Comparison of ENCODE assay signal across 10 cellular contexts in genomic region chr4:40289366-40290188, GRCh38. TPM values are rescaled to one million over a fixed set of nuclear protein-coding genes. Genes with fewer than 3 reads are reported as not detected.
A peak's percentile ranks its signal among the peaks of the same experiment; 100 is the strongest.
DNase-seq lines count a peak whose midpoint lies in the region; ATAC-seq, FAIRE-seq and TF ChIP-seq lines count a peak whose summit lies in the region.
"Had no signal": no experiment of that assay in that cellular context is flagged by ENCODE, and none has a peak within 500 bp of the region (broad histone marks: within the 10 kb centered on the region; RNA-seq: fewer than 3 reads in every experiment).

No MANE protein-coding gene starts in this region.

- TF ChIP-seq POLR2A in H54 (IDR thresholded peaks at IDR 0.05; ENCODE audit: low read depth, low read length) = no peak

- peak; percentile 45 for DNase-seq in COLO668 (lab: John Stamatoyannopoulos, UW; ENCODE audit: unreplicated experiment)
- no peak for DNase-seq in GM23338 (ENCODE audit: low spot score)
- peak; percentile 34 for DNase-seq in RCC 7860 (ENCODE audit: low spot score)
- DNase-seq in fibroblast of the aortic adventitia (ENCODE audit: low read depth) = peak; percentile 15
- no peak for DNase-seq in ascending aorta (ENCODE audit: low spot score in 2 of 2)
- no peak for DNase-seq in right atrium auricular region (ENCODE audit: low spot score)
- no peak for DNase-seq in H7
- no peak for DNase-seq in H54 (ENCODE audit: insufficient read length, low spot score)

- peak overlapping the region; percentile 90; the same call in 1 of the 2 replicates for H2AFZ ChIP-seq in GM23338

- no peaks in the 10 kb centered on the region for H3K79me2 ChIP-seq in GM23338 (replicated peaks; ENCODE audit: insufficient read depth)

- peaks cover 20% of the 10 kb centered on the region; the same call in 1 of the 2 replicates for H3K9me2 ChIP-seq in GM23338 (ENCODE audit: insufficient read depth)

- 0 out of 2 replicates have a peak overlapping the region, but pooled peaks have one; percentile 3 for H3K27ac Mint-ChIP-seq in GM23338

- TF ChIP-seq CTCF in GM23338 (conservative IDR thresholded peaks at IDR 0.05; ENCODE audit: low read depth in 2 of 2) (no peak), fibroblast of the aortic adventitia (IDR thresholded peaks at IDR 0.05; ENCODE audit: insufficient read depth, low read length) (no peak), ascending aorta (IDR thresholded peaks at IDR 0.05) (no peak), right atrium auricular region (IDR thresholded peaks at IDR 0.05) (no peak)

- H3K4me1 ChIP-seq in GM23338 (ENCODE audit: insufficient read depth) (no peaks in the 10 kb centered on the region; the same call in 1 of the 2 replicates), ascending aorta (no peaks in the 10 kb centered on the region), right atrium auricular region (no peaks in the 10 kb centered on the region)

- no peak for FAIRE-seq in RCC 7860 (lab: Jason Lieb, UNC)
- FAIRE-seq in H54 (lab: Jason Lieb, UNC) = no peak

- intact Hi-C loops in ascending aorta (cut with DNase I) = no loop called here

- no peaks in the 10 kb centered on the region for H3F3A ChIP-seq in GM23338 (replicated peaks; ENCODE audit: low read depth)

- H3K9me3 ChIP-seq in ascending aorta (no peaks in the 10 kb centered on the region), right atrium auricular region (no peaks in the 10 kb centered on the region)

- peaks cover 10% of the 10 kb centered on the region for H3K27me3 Mint-ChIP-seq in GM23338 (ENCODE audit: insufficient read depth, low read depth, poor library complexity)

- H3K27me3 ChIP-seq in GM23338 (ENCODE audit: insufficient read depth) (no peaks in the 10 kb centered on the region), ascending aorta (no peaks in the 10 kb centered on the region), right atrium auricular region (no peaks in the 10 kb centered on the region), H7 (ENCODE audit: control insufficient read depth, insufficient read depth, low read length) (no peaks in the 10 kb centered on the region)

- peaks cover 15% of the 10 kb centered on the region for H3K4me1 Mint-ChIP-seq in GM23338

- H3K4me3 ChIP-seq in GM23338 = no peak overlapping the region
- no peak overlapping the region for H3K4me3 ChIP-seq in fibroblast of the aortic adventitia (ENCODE audit: low read depth, low read length)
- H3K4me3 ChIP-seq in ascending aorta = no peak overlapping the region
- no peak overlapping the region for H3K4me3 ChIP-seq in right atrium auricular region
- H3K4me3 ChIP-seq in H7 (ENCODE audit: insufficient read depth, low read depth, low read length) = no peak overlapping the region

- H3K4me3 Mint-ChIP-seq in GM23338 = no peak overlapping the region

- H3K36me3 ChIP-seq in GM23338 (ENCODE audit: insufficient read depth) (no peaks in the 10 kb centered on the region), ascending aorta (no peaks in the 10 kb centered on the region), right atrium auricular region (no peaks in the 10 kb centered on the region), H7 (replicated peaks; ENCODE audit: control insufficient read depth, insufficient read depth, low read length) (no peaks in the 10 kb centered on the region)

- H3K27ac ChIP-seq in GM23338 (ENCODE audit: low read depth) = no peak overlapping the region
- H3K27ac ChIP-seq in ascending aorta = no peak overlapping the region
- no peak overlapping the region for H3K27ac ChIP-seq in right atrium auricular region

- peaks cover 4% of the 10 kb centered on the region for H3K36me3 Mint-ChIP-seq in GM23338 (ENCODE audit: low read depth)

- ATAC-seq in GM23338 = no peak
- ATAC-seq: Panc1 had no signal

- no peak overlapping the region; the same call in 1 of the 2 replicates for H3K4me2 ChIP-seq in GM23338

- H3K9me3 Mint-ChIP-seq in GM23338 = peaks cover 4% of the 10 kb centered on the region; the same call in 2 of the 3 replicates

- no peaks in the 10 kb centered on the region for H4K20me1 ChIP-seq in GM23338 (replicated peaks; ENCODE audit: insufficient read depth)

TF ChIP-seq in GM23338, 12 proteins besides CTCF, POLR2A, EP300 and RAD21 (continues in another document):
- no peak for TF ChIP-seq POLR2AphosphoS5 (IDR thresholded peaks at IDR 0.05; ENCODE audit: low read depth)
- TF ChIP-seq REST (IDR thresholded peaks at IDR 0.05; ENCODE audit: unreplicated experiment) = no peak
- TF ChIP-seq JUNB (IDR thresholded peaks at IDR 0.05; ENCODE audit: unreplicated experiment) = no peak
- no peak for TF ChIP-seq ZNF331 (CRISPR knock-in tag; IDR thresholded peaks at IDR 0.05; ENCODE audit: low read depth)
- TF ChIP-seq CREB1 (CRISPR knock-in tag; IDR thresholded peaks at IDR 0.05; ENCODE audit: low read depth) = no peak
- no peak for TF ChIP-seq EZH2phosphoT487 (IDR thresholded peaks at IDR 0.05; ENCODE audit: unreplicated experiment)
- no peak for TF ChIP-seq STAT1 (IDR thresholded peaks at IDR 0.05; ENCODE audit: unreplicated experiment)
- TF ChIP-seq ZNF114 (CRISPR knock-in tag; IDR thresholded peaks at IDR 0.05) = no peak
- TF ChIP-seq NANOG (IDR thresholded peaks at IDR 0.05; ENCODE audit: borderline replicate concordance) = no peak
- no peak for TF ChIP-seq EZH2 (IDR thresholded peaks at IDR 0.05; ENCODE audit: low read depth, unreplicated experiment)
- no peak for TF ChIP-seq ETS1 (IDR thresholded peaks at IDR 0.05)

RNA-seq across cellular contexts. Expression of gene CHRNA9, which starts 45.6 kb away (rescaled TPM):
- total RNA-seq in GM23338 (2014; rRNA removed; shearing (Covaris generic)) = 0.78 and 5.7 TPM in 2 replicates
- polyA plus RNA-seq in GM23338 (2016; fragmentation: Nextera tagmentation; extraction: Ambion mirVana) = 0.24 and 0.58 TPM in 2 replicates
- total RNA-seq in fibroblast of the aortic adventitia (ENCODE audit: low replicate concordance) (0.09 TPM in 1 of 2 replicates, not detected in the other), ascending aorta (not detected), right atrium auricular region (not detected)
- total RNA-seq in H7 (2014; rRNA removed; shearing (Covaris generic)) = 1.6 and 2.8 TPM in 2 replicates
- total RNA-seq: posterior vena cava had no signal

Comparison
In these comparisons a context has a peak if more than half of its experiments do, and no peak if none do; other contexts are left out.
1. DNase-seq: peak in COLO668 (single experiment), RCC 7860 (single experiment) and fibroblast of the aortic adventitia (single experiment); none in GM23338 (single experiment), ascending aorta (0 of 2), right atrium auricular region (single experiment), H7 (single experiment) and H54 (single experiment).